In genomic region chr1:8374812-8375211, GRCh38 we compare ENCODE assay signal across 8 cellular contexts. TPM values are rescaled to one million over a fixed set of nuclear protein-coding genes. Genes with fewer than 3 reads are reported as not detected.
DNase-seq lines count a peak whose midpoint lies in the region; ATAC-seq and TF ChIP-seq lines count a peak whose summit lies in the region.

No MANE protein-coding gene starts in this region.

- intact Hi-C loops in ovary (cut with DNase I) = no loop called here

- TF ChIP-seq POLR2A in erythroblast (IDR thresholded peaks at IDR 0.05; ENCODE audit: low read length) (no peak), ovary (IDR thresholded peaks at IDR 0.05) (no peak)

- H3K9ac ChIP-seq in skeletal muscle satellite cell (ENCODE audit: low read depth, low read length) = peak overlapping the region; percentile 81

- H3K4me3 ChIP-seq in SJCRH30 (no peak overlapping the region), skeletal muscle satellite cell (ENCODE audit: low read length) (no peak overlapping the region), ovary (no peak overlapping the region)

- H3K36me3 ChIP-seq in SJCRH30 (peaks cover 9% of the 10 kb centered on the region; the same call in 1 of the 2 replicates), skeletal muscle satellite cell (ENCODE audit: insufficient read depth, low read length) (peaks cover 32% of the 10 kb centered on the region), ovary (no peaks in the 10 kb centered on the region)

- in situ Hi-C loops in ACHN (cut with HindIII; ENCODE audit: low pct_ligation_motif_present, low pct_unique_long_range_greater_than_20kb, low sequenced_read_pairs) = no loop called here

- CTCF ChIA-PET in GM10248 (lab: Yijun Ruan, JAX) = interaction anchor here (0.9 to 1.0 kb wide), 2 partner anchors 56 to 474 kb away, joined by 3 read pairs; no protein-coding TSS in a partner anchor

- peak overlapping the region; percentile 76 for H3K4me2 ChIP-seq in skeletal muscle satellite cell (ENCODE audit: low read length)

- no peaks in the 10 kb centered on the region for H3K27me3 ChIP-seq in SJCRH30
- H3K27me3 ChIP-seq in skeletal muscle satellite cell (ENCODE audit: control insufficient read depth, insufficient read depth, low read length) = no peaks in the 10 kb centered on the region
- H3K27me3 ChIP-seq in ovary = no peaks in the 10 kb centered on the region

- DNase-seq in ACHN = peak; percentile 64
- no peak for DNase-seq in GM10248 (ENCODE audit: extremely low spot score)
- peak; percentile 55 to 74 for DNase-seq in SJCRH30
- peak; percentile 39 to 57 for DNase-seq in erythroblast (lab: John Stamatoyannopoulos, UW)
- no peak for DNase-seq in ovary
- no peak for DNase-seq in activated CD8-positive, alpha-beta memory T cell treated with anti-CD3 and anti-CD28 coated beads, Interleukin-2, amount 50 U/mL, for 4 hours

- no peak overlapping the region for H3K27ac ChIP-seq in SJCRH30
- peak overlapping the region in 1 of 2 donors; percentile 31 for H3K27ac ChIP-seq in ovary

- TF ChIP-seq CTCF in GM10248 (IDR thresholded peaks at IDR 0.05; ENCODE audit: control extremely low read depth, extremely low read depth, low read depth, missing control alignments) = peak; percentile 29
- no peak for TF ChIP-seq CTCF in ovary (IDR thresholded peaks at IDR 0.05)

- H3K4me1 ChIP-seq in SJCRH30 (peaks cover 70% of the 10 kb centered on the region), skeletal muscle satellite cell (ENCODE audit: control insufficient read depth, insufficient read depth, low read length) (peaks cover 73% of the 10 kb centered on the region), ovary (ENCODE audit: insufficient read depth) (peaks cover 42% of the 10 kb centered on the region)

- no peak for TF ChIP-seq EP300 in ovary (IDR thresholded peaks at IDR 0.05)

- whole genome bisulfite sequencing in ovary, 3 donors = 86 to 97% (median 96%) methylated on average over 2 of the region's 2 CpGs

- no peaks in the 10 kb centered on the region for H3K9me3 ChIP-seq in SJCRH30 (replicated peaks)
- H3K9me3 ChIP-seq in skeletal muscle satellite cell (replicated peaks; ENCODE audit: low read length) = no peaks in the 10 kb centered on the region
- no peaks in the 10 kb centered on the region for H3K9me3 ChIP-seq in ovary

- no peak for ATAC-seq in HG02938 (IDR thresholded peaks at IDR 0.05; ENCODE audit: unreplicated experiment)

- POLR2A ChIA-PET in GM10248 (lab: Yijun Ruan, JAX) = no interaction called here

RNA-seq across cellular contexts. Expression of gene SLC45A1, which starts 56.9 kb away (rescaled TPM):
- total RNA-seq in SJCRH30 (2014; rRNA removed; shearing (Covaris generic)) = 1.7 and 2.8 TPM in 2 replicates
- 1.0 and 4.8 TPM in 2 replicates for total RNA-seq in skeletal muscle satellite cell (2012; rRNA removed)
- 1 to 10 TPM; 2.7 to 7.2 (median 4.5) TPM for total RNA-seq in ovary
- polyA plus RNA-seq in ovary = 1 to 10 TPM in 1 of 2 donors, under 1 TPM in 1; 0.70 to 4.7 TPM

Comparison
In these comparisons a context has a peak if more than half of its experiments do, and no peak if none do; other contexts are left out.
1. DNase-seq: peak in ACHN (single experiment), SJCRH30 (2 of 2) and erythroblast (2 of 2); none in GM10248 (single experiment), ovary (0 of 5) and activated CD8-positive, alpha-beta memory T cell treated with anti-CD3 and anti-CD28 coated beads, Interleukin-2, amount 50 U/mL, for 4 hours (single experiment).